In genomic region chr4:182289809-182290208, GRCh38 we compare ENCODE assay signal across 23 cellular contexts. TPM values are rescaled to one million over a fixed set of nuclear protein-coding genes. Genes with fewer than 3 reads are reported as not detected.
DNase-seq lines count a peak whose midpoint lies in the region; ATAC-seq and TF ChIP-seq lines count a peak whose summit lies in the region.
"Had no signal": no experiment of that assay in that cellular context is flagged by ENCODE, and none has a peak within 500 bp of the region (broad histone marks: within the 10 kb centered on the region; RNA-seq: fewer than 3 reads in every experiment).

No MANE protein-coding gene starts in this region.

- H3K9me3 Mint-ChIP-seq in endodermal cell: no peaks in the 10 kb centered on the region

- H3K9ac ChIP-seq in SK-N-SH (no peak overlapping the region), endodermal cell (ENCODE audit: extremely low read depth, low read length, poor library complexity, severe bottlenecking) (no peak overlapping the region), mesendoderm (ENCODE audit: low read length) (no peak overlapping the region)
- H3K9ac ChIP-seq: BLaER1, GM23248 had no signal

- no peak overlapping the region for H4K8ac ChIP-seq in mesendoderm (ENCODE audit: low read depth, low read length)

- CTCF ChIA-PET in SK-N-SH (lab: Yijun Ruan, JAX): no interaction called here

- DNase-seq in SK-N-SH (no peak), endodermal cell (peak; percentile 63), mesendoderm (peak; percentile 24), KG1 (lab: John Stamatoyannopoulos, UW) (no peak), retina (no peak), COR-L47 (lab: John Stamatoyannopoulos, UW) (no peak), NCI-H82 (lab: John Stamatoyannopoulos, UW) (no peak)
- DNase-seq: CD4-positive, CD25-positive, alpha-beta regulatory T cell; EL; GM23248; NCI-H1048; NCI-H1417; NCI-H1694; NCI-H2029 treated with DMSO at 0.1 percent for 48 hours; NCI-H446 treated with DMSO at 0.1 percent for 48 hours; NCI-H526; PC-9; SHP77 had no signal

- no peaks in the 10 kb centered on the region for H3K9me2 ChIP-seq in SK-N-SH

- H2BK120ac ChIP-seq in mesendoderm (ENCODE audit: low read depth, low read length): no peak overlapping the region

- H3K4me1 ChIP-seq in SK-N-SH (ENCODE audit: control insufficient read depth in 1 of 2, insufficient read depth in 2 of 2, low read depth in 1 of 2, low read length in 1 of 2) (no peaks in the 10 kb centered on the region), endodermal cell (ENCODE audit: control insufficient read depth, insufficient read depth, low read length) (peaks cover 5% of the 10 kb centered on the region), mesendoderm (ENCODE audit: control insufficient read depth, low read depth, low read length) (peaks cover 8% of the 10 kb centered on the region)

- H3K4me3 ChIP-seq in SK-N-SH (ENCODE audit: low read depth in 2 of 2, low read length in 1 of 2) (no peak overlapping the region), endodermal cell (ENCODE audit: low read length) (no peak overlapping the region), mesendoderm (ENCODE audit: low read length) (no peak overlapping the region)
- H3K4me3 ChIP-seq: BLaER1, GM23248, HAP-1, PC-9 had no signal

- peaks cover 3% of the 10 kb centered on the region for H3K27me3 Mint-ChIP-seq in endodermal cell (ENCODE audit: insufficient read depth)
- H3K27me3 Mint-ChIP-seq: CD4-positive, CD25-positive, alpha-beta regulatory T cell had no signal

- no peak overlapping the region for H3K4ac ChIP-seq in mesendoderm (ENCODE audit: low read depth, low read length)

- H3K56ac ChIP-seq in mesendoderm (ENCODE audit: low read length): no peak overlapping the region

- H3K9me3 ChIP-seq in SK-N-SH: no peaks in the 10 kb centered on the region
- no peaks in the 10 kb centered on the region for H3K9me3 ChIP-seq in endodermal cell (ENCODE audit: control insufficient read depth, low read length)
- H3K9me3 ChIP-seq: BLaER1, HAP-1 had no signal

- no peak overlapping the region for H3K23ac ChIP-seq in mesendoderm (ENCODE audit: low read length)

- H3K4me2 ChIP-seq in SK-N-SH (no peak overlapping the region), mesendoderm (ENCODE audit: low read length) (no peak overlapping the region)
- H3K4me2 ChIP-seq: BLaER1, PC-9 had no signal

- H3K4me3 Mint-ChIP-seq in endodermal cell: no peak overlapping the region
- H3K4me3 Mint-ChIP-seq: CD4-positive, CD25-positive, alpha-beta regulatory T cell had no signal

- no peaks in the 10 kb centered on the region for H3K27me3 ChIP-seq in SK-N-SH (ENCODE audit: insufficient read depth)
- no peaks in the 10 kb centered on the region for H3K27me3 ChIP-seq in endodermal cell (ENCODE audit: control insufficient read depth, insufficient read depth, low read length, poor library complexity, severe bottlenecking)
- no peaks in the 10 kb centered on the region for H3K27me3 ChIP-seq in mesendoderm (ENCODE audit: insufficient read depth, low read length, poor library complexity)
- H3K27me3 ChIP-seq: BLaER1 had no signal

- 91% methylated on average over 13 of the region's 13 CpGs for WGBS in SK-N-SH (ENCODE audit: low lambda C conversion rate)
- 93 to 98% methylated on average over 9 to 13 of the region's 13 CpGs for WGBS in endodermal cell (ENCODE audit: insufficient coverage in 1 of 2, insufficient read length in 1 of 2), 2 experiments
- no CpG with 5 or more reads among the region's 13 CpGs for WGBS in mesendoderm (ENCODE audit: extremely low coverage, insufficient coverage, low lambda C conversion rate)

- no peak overlapping the region for H4K5ac ChIP-seq in mesendoderm (ENCODE audit: low read length)

- no peak overlapping the region for H3K18ac ChIP-seq in mesendoderm (ENCODE audit: low read length)

- no peak overlapping the region for H2AFZ ChIP-seq in SK-N-SH (ENCODE audit: low read depth)
- H2AFZ ChIP-seq: GM23248, PC-9 had no signal

- no peaks in the 10 kb centered on the region for H3K79me2 ChIP-seq in SK-N-SH (ENCODE audit: insufficient read depth)
- no peaks in the 10 kb centered on the region for H3K79me2 ChIP-seq in mesendoderm (ENCODE audit: control insufficient read depth, insufficient read depth, low read length)

- no peak overlapping the region for H2AK5ac ChIP-seq in mesendoderm (ENCODE audit: low read length)

- no peak overlapping the region for H2BK15ac ChIP-seq in mesendoderm (replicated peaks; ENCODE audit: low read depth)

- H3K79me1 ChIP-seq in mesendoderm (ENCODE audit: low read length): peaks cover 1% of the 10 kb centered on the region

- H3K36me3 ChIP-seq in SK-N-SH (replicated peaks in 1 of 2; ENCODE audit: control insufficient read depth in 1 of 2, insufficient read depth in 2 of 2, low read length in 1 of 2): no peaks in the 10 kb centered on the region
- H3K36me3 ChIP-seq in endodermal cell (ENCODE audit: control insufficient read depth, insufficient read depth, low read length): no peaks in the 10 kb centered on the region
- no peaks in the 10 kb centered on the region for H3K36me3 ChIP-seq in mesendoderm (ENCODE audit: control insufficient read depth, insufficient read depth, low read length)
- H3K36me3 ChIP-seq: BLaER1, HAP-1 had no signal

- TF ChIP-seq EP300 in SK-N-SH (IDR thresholded peaks at IDR 0.05; ENCODE audit: borderline replicate concordance in 1 of 2, low read depth in 1 of 2, low read length in 1 of 2): no peak

- no peak for TF ChIP-seq RAD21 in SK-N-SH (IDR thresholded peaks at IDR 0.05; ENCODE audit: low read length)

- H3F3A ChIP-seq in SK-N-SH (replicated peaks; ENCODE audit: insufficient read depth): no peaks in the 10 kb centered on the region

- H3K4me1 Mint-ChIP-seq in endodermal cell: peaks cover 14% of the 10 kb centered on the region
- H3K4me1 Mint-ChIP-seq: CD4-positive, CD25-positive, alpha-beta regulatory T cell had no signal

- POLR2A ChIA-PET in SK-N-SH (lab: Yijun Ruan, JAX): no interaction called here

- no peak for ATAC-seq in SK-N-SH treated with all-trans-retinoic acid at 6 μM for 48 hours

- no peak overlapping the region for H2BK5ac ChIP-seq in mesendoderm (ENCODE audit: low read length)

- no peaks in the 10 kb centered on the region for H4K20me1 ChIP-seq in SK-N-SH (ENCODE audit: insufficient read depth)
- H4K20me1 ChIP-seq: BLaER1 had no signal

- H3K27ac Mint-ChIP-seq in endodermal cell: no peak overlapping the region
- H3K27ac Mint-ChIP-seq: CD4-positive, CD25-positive, alpha-beta regulatory T cell had no signal

- H3K27ac ChIP-seq in SK-N-SH (ENCODE audit: low read depth in 2 of 2, low read length in 1 of 2) (no peak overlapping the region), endodermal cell (ENCODE audit: low read depth, low read length) (no peak overlapping the region), mesendoderm (ENCODE audit: low read depth, low read length) (no peak overlapping the region)
- H3K27ac ChIP-seq: 22Rv1, BLaER1, GM23248, PC-9, RWPE1 had no signal

- TF ChIP-seq CTCF in SK-N-SH (IDR thresholded peaks at IDR 0.05) (no peak), endodermal cell (conservative IDR thresholded peaks at IDR 0.05) (no peak)

- peaks cover 2% of the 10 kb centered on the region for H3K36me3 Mint-ChIP-seq in endodermal cell (ENCODE audit: low read depth)
- H3K36me3 Mint-ChIP-seq: CD4-positive, CD25-positive, alpha-beta regulatory T cell had no signal

TF ChIP-seq in SK-N-SH, 30 proteins besides CTCF, POLR2A, EP300 and RAD21 (continues in another document):
- no peak for TF ChIP-seq POLR2AphosphoS5 (IDR thresholded peaks at IDR 0.05; ENCODE audit: low read depth, low read length)

TF ChIP-seq in SK-N-SH treated with all-trans-retinoic acid at 6 μM for 48 hours, 23 proteins besides CTCF, POLR2A, EP300 and RAD21 (continues in another document):
- no peak for TF ChIP-seq CREB5 (CRISPR knock-in tag; IDR thresholded peaks at IDR 0.05; ENCODE audit: low read depth)
- no peak for TF ChIP-seq ZNF565 (CRISPR knock-in tag; conservative IDR thresholded peaks at IDR 0.05; ENCODE audit: low read depth)
- TF ChIP-seq PPARA (CRISPR knock-in tag; IDR thresholded peaks at IDR 0.05; ENCODE audit: borderline replicate concordance): no peak
- TF ChIP-seq ZFP30 (CRISPR knock-in tag; IDR thresholded peaks at IDR 0.05): no peak
- TF ChIP-seq TCF4 (CRISPR knock-in tag; IDR thresholded peaks at IDR 0.05; ENCODE audit: borderline replicate concordance): no peak

RNA-seq across cellular contexts. Expression of gene TENM3, which starts 46.6 kb away (rescaled TPM):
- polyA plus RNA-seq in SK-N-SH (2012; rRNA removed): 10.4 and 13.3 TPM in 2 replicates
- 9.4 and 11.4 TPM in 2 replicates for polyA plus RNA-seq in SK-N-SH (2012; cell fraction: cytosol; rRNA removed)
- 6.7 and 12.6 TPM in 2 replicates for polyA plus RNA-seq in SK-N-SH (2012; cell fraction: nucleus; rRNA removed)
- total RNA-seq in endodermal cell: 10 to 100 TPM; 39.5 to 51.9 TPM
- polyA plus RNA-seq in endodermal cell (2013, experiment 1 of 2): 99.7 TPM
- 99.9 TPM for polyA plus RNA-seq in endodermal cell (2013, experiment 2 of 2)
- 20.7 TPM for polyA plus RNA-seq in mesendoderm (2013, experiment 1 of 2)
- polyA plus RNA-seq in mesendoderm (2013, experiment 2 of 2): 20.5 TPM
- total RNA-seq: CD4-positive, CD25-positive, alpha-beta regulatory T cell; PC-9 had no signal
- polyA plus RNA-seq: CD4-positive, CD25-positive, alpha-beta regulatory T cell had no signal

Comparison
In these comparisons a context has a peak if more than half of its experiments do, and no peak if none do; other contexts are left out.
1. DNase-seq: peak in endodermal cell (single experiment) and mesendoderm (single experiment); none in SK-N-SH (single experiment), KG1 (single experiment), retina (single experiment), COR-L47 (single experiment) and NCI-H82 (single experiment).